ENCODE assay signal across 1 cellular context in the genomic region with DNA sequence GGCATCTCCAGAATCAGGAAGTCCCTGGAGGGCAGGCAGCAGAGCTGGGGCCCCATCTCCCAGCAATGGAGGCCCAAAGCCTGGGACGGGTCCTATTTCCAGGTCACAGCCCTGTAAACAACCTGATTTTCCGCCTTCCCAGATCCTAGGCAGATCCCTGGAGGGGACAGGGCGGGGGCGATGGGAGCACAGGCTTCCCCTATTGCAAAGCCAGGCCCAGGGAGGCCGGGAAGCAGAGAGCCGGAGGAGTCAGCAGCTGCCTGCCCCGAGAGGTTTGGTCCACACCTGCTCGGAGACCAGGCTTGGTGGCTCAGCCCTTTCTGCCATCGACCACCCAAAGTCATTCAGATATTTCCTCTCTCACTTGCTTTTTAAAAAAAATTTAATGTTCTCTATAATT.
TF ChIP-seq lines count a peak whose summit lies in the region.

No MANE protein-coding gene starts in this region.

TF ChIP-seq in GM23338, 12 proteins besides CTCF, POLR2A, EP300 and RAD21 (continued from another document):
- TF ChIP-seq ZNF462 (CRISPR knock-in tag; IDR thresholded peaks at IDR 0.05) (no peak), ZNF331 (CRISPR knock-in tag; IDR thresholded peaks at IDR 0.05; ENCODE audit: low read depth) (no peak), NANOG (IDR thresholded peaks at IDR 0.05; ENCODE audit: borderline replicate concordance) (no peak), EZH2 (IDR thresholded peaks at IDR 0.05; ENCODE audit: low read depth, unreplicated experiment) (no peak), REST (IDR thresholded peaks at IDR 0.05; ENCODE audit: unreplicated experiment) (no peak), EZH2phosphoT487 (IDR thresholded peaks at IDR 0.05; ENCODE audit: unreplicated experiment) (no peak), STAT1 (IDR thresholded peaks at IDR 0.05; ENCODE audit: unreplicated experiment) (no peak), POLR2AphosphoS5 (IDR thresholded peaks at IDR 0.05; ENCODE audit: low read depth) (no peak), ZNF114 (CRISPR knock-in tag; IDR thresholded peaks at IDR 0.05) (no peak), CREB1 (CRISPR knock-in tag; IDR thresholded peaks at IDR 0.05; ENCODE audit: low read depth) (no peak), ETS1 (IDR thresholded peaks at IDR 0.05) (no peak)
